ENCODE assay signal across 7 cellular contexts in the genomic region with DNA sequence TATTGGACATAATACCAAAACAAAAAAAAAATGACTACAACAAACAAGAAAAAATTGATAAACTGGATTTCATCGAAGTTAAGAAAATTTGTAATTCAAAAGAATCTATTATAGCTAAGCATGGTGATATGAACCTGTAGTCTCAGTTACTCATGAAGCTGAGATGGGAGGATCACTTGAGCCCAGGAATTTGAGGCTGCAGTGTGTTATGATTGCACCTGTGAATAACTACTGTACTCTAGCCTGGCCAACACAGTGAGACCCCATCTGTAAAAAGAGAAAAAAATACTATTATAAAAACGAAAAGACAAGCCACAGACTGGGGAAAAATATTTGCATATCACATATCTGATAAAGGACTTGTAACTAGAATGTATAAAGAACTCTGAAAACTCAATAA.
"Had no signal": no experiment of that assay in that cellular context is flagged by ENCODE, and none has a peak within 500 bp of the region (broad histone marks: within the 10 kb centered on the region; RNA-seq: fewer than 3 reads in every experiment).

No MANE protein-coding gene starts in this region.

- FAIRE-seq: GM12878, GM12891, GM12892, GM18507, GM19239 had no signal

- H3K4me3 ChIP-seq: GM12878 had no signal

- ATAC-seq: GM12878 had no signal

- DNase-seq: GDM1, GF-D8 had no signal
